ENCODE assay signal across 8 cellular contexts in the genomic region with DNA sequence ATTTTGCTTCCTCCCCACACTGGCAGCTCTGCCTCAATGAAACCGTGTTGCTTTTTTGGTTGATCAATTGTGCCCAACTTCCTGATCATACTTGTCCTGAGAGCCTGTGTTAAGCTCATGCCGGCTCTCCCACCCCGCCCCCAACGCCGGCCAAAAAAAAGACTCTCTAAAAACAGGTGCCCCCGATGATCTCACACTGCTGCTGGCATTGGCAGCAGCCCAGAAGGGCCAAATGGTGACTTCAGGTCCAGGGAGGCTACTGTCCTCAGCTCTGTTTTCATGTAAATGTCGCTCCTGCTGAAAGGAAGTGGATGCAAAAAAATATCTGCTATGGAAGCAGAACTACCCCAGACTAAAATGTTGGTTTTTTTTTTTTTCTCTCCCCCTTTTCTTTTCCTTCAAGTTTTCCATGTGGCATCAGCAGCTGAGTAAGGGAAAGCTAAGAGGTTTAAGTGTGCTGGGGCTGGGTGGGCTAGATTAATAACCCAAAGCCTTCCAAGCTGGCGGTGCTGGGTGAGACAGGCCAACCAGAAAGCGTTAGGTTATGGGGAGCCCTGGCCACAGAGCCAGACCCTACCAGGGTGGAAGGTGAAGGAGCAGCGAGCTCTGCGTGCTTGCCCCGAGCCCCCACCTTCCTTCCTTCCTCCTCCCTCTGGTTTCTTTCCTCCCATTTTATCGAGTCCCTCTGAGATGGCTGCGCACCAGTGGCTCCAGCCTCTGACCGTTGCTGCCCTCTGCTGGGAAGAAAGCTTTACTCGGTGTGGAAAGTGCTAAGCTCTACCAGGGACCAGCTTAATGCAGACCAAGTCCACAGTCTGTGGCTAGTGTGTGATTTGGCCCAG.
DNase-seq lines count a peak whose midpoint lies in the region; ATAC-seq and TF ChIP-seq lines count a peak whose summit lies in the region.

No MANE protein-coding gene starts in this region.

- intact Hi-C loops in lower lobe of right lung (cut with DNase I) = loop anchor here (10.0 kb wide), 1 partner anchor 541 kb away; no protein-coding TSS in a partner anchor

- H3K4me1 ChIP-seq in BLaER1 = peaks cover 10% of the 10 kb centered on the region
- H3K4me1 ChIP-seq in lower lobe of right lung = peaks cover 7% of the 10 kb centered on the region

- H3K4me2 ChIP-seq in BLaER1 = peak overlapping the region; percentile 60

- no peak overlapping the region for H3K9ac ChIP-seq in BLaER1

- H3K9me3 ChIP-seq in BLaER1 (no peaks in the 10 kb centered on the region), lower lobe of right lung (no peaks in the 10 kb centered on the region)

- H3K27me3 ChIP-seq in BLaER1 (no peaks in the 10 kb centered on the region), lower lobe of right lung (ENCODE audit: low read depth) (no peaks in the 10 kb centered on the region)

- TF ChIP-seq CTCF in lower lobe of right lung (IDR thresholded peaks at IDR 0.05) = peak; percentile 75

- no peaks in the 10 kb centered on the region for H4K20me1 ChIP-seq in BLaER1

- H3K36me3 ChIP-seq in BLaER1 (no peaks in the 10 kb centered on the region), lower lobe of right lung (no peaks in the 10 kb centered on the region)

- H3K4me3 ChIP-seq in BLaER1 (peak overlapping the region; percentile 35; the same call in 1 of the 2 replicates), lower lobe of right lung (peak overlapping the region; percentile 38)

- H3K27ac ChIP-seq in BLaER1 (no peak overlapping the region), lower lobe of right lung (no peak overlapping the region)

- peak; percentile 94 for ATAC-seq in GM19035 (IDR thresholded peaks at IDR 0.05; ENCODE audit: unreplicated experiment)
- ATAC-seq in HG03354 (IDR thresholded peaks at IDR 0.05; ENCODE audit: poor library complexity, severe bottlenecking, unreplicated experiment) = peak; percentile 96
- peak; percentile 92 to 93 for ATAC-seq in lower lobe of right lung

- DNase-seq in NCI-H446 (lab: John Stamatoyannopoulos, UW) = peak; percentile 68 to 83
- DNase-seq in activated CD4-positive, alpha-beta T cell treated with anti-CD3 and anti-CD28 coated beads, Interleukin-2, amount 50 U/mL, for 4 hours = peak; percentile 20 to 30
- DNase-seq in effector CD4-positive, alpha-beta T cell = peak; percentile 14
- DNase-seq in lower lobe of right lung = peak; percentile 63
- DNase-seq in stimulated activated CD4-positive, alpha-beta T cell treated with anti-CD3 and anti-CD28 coated beads, TNF-alpha, amount 100 ng/mL, for 48 hours (ENCODE audit: low read depth in 3 of 3) = peak; percentile 25 to 62 (median 32)

Comparison
In these comparisons a context has a peak if more than half of its experiments do, and no peak if none do; other contexts are left out.
1. DNase-seq: peak in every context shown above with its lines; median percentile 76 in NCI-H446; 63 in lower lobe of right lung; 32 in stimulated activated CD4-positive, alpha-beta T cell treated with anti-CD3 and anti-CD28 coated beads, TNF-alpha, amount 100 ng/mL, for 48 hours; 25 in activated CD4-positive, alpha-beta T cell treated with anti-CD3 and anti-CD28 coated beads, Interleukin-2, amount 50 U/mL, for 4 hours; 14 in effector CD4-positive, alpha-beta T cell.